In genomic region chr4:39702716-39703115, GRCh38 we compare ENCODE assay signal across 18 cellular contexts. TPM values are rescaled to one million over a fixed set of nuclear protein-coding genes. Genes with fewer than 3 reads are reported as not detected.
DNase-seq lines count a peak whose midpoint lies in the region; TF ChIP-seq lines count a peak whose summit lies in the region.
"Had no signal": no experiment of that assay in that cellular context is flagged by ENCODE, and none has a peak within 500 bp of the region (broad histone marks: within the 10 kb centered on the region; RNA-seq: fewer than 3 reads in every experiment).

No MANE protein-coding gene starts in this region.

- H3K9me3 Mint-ChIP-seq in activated CD4-positive, alpha-beta memory T cell treated with anti-CD3 and anti-CD28 coated beads, Interleukin-2, amount 10 ng/mL, durations not matched to agents 7 days and 5 days = no peaks in the 10 kb centered on the region
- no peaks in the 10 kb centered on the region for H3K9me3 Mint-ChIP-seq in activated CD4-positive, alpha-beta memory T cell treated with anti-CD3 and anti-CD28 coated beads for 36 hours
- H3K9me3 Mint-ChIP-seq in HFFc6 (no peaks in the 10 kb centered on the region), chondrocyte (ENCODE audit: low read depth) (no peaks in the 10 kb centered on the region), progenitor cell of endocrine pancreas (ENCODE audit: low read depth) (no peaks in the 10 kb centered on the region)

- CTCF ChIA-PET in activated CD4-positive, alpha-beta memory T cell treated with anti-CD3 and anti-CD28 coated beads, Interleukin-2, amount 10 ng/mL, durations not matched to agents 7 days and 5 days (lab: Charles Lee) = no interaction called here
- CTCF ChIA-PET in activated CD4-positive, alpha-beta memory T cell treated with anti-CD3 and anti-CD28 coated beads for 36 hours (lab: Charles Lee) = interaction anchor here (1.1 kb wide), 1 partner anchor 179 kb away, joined by 3 read pairs; no protein-coding TSS in a partner anchor

- H3K4me3 Mint-ChIP-seq in activated CD4-positive, alpha-beta memory T cell treated with anti-CD3 and anti-CD28 coated beads, Interleukin-2, amount 10 ng/mL, durations not matched to agents 7 days and 5 days = no peak overlapping the region
- H3K4me3 Mint-ChIP-seq in activated CD4-positive, alpha-beta memory T cell treated with anti-CD3 and anti-CD28 coated beads for 36 hours = no peak overlapping the region
- H3K4me3 Mint-ChIP-seq in HFFc6 (no peak overlapping the region), chondrocyte (ENCODE audit: unreplicated experiment) (no peak overlapping the region), progenitor cell of endocrine pancreas (ENCODE audit: low read depth) (no peak overlapping the region)

- TF ChIP-seq CTCF in HFFc6 (IDR thresholded peaks at IDR 0.05) = no peak
- TF ChIP-seq CTCF in chondrocyte (IDR thresholded peaks at IDR 0.05) = no peak
- no peak for TF ChIP-seq CTCF in progenitor cell of endocrine pancreas (IDR thresholded peaks at IDR 0.05; ENCODE audit: unreplicated experiment)

- intact Hi-C loops in activated CD4-positive, alpha-beta memory T cell treated with anti-CD3 and anti-CD28 coated beads for 36 hours (cut with micrococcal nuclease) = no loop called here

- POLR2A ChIA-PET in activated CD4-positive, alpha-beta memory T cell treated with anti-CD3 and anti-CD28 coated beads, Interleukin-2, amount 10 ng/mL, durations not matched to agents 7 days and 5 days (lab: Charles Lee) = interaction anchor here (0.7 kb wide), 2 partner anchors 108 to 657 kb away, joined by 3 read pairs; no protein-coding TSS in a partner anchor
- POLR2A ChIA-PET in activated CD4-positive, alpha-beta memory T cell treated with anti-CD3 and anti-CD28 coated beads for 36 hours (lab: Charles Lee) = no interaction called here

- peak overlapping the region; percentile 6 for H3K27ac Mint-ChIP-seq in activated CD4-positive, alpha-beta memory T cell treated with anti-CD3 and anti-CD28 coated beads, Interleukin-2, amount 10 ng/mL, durations not matched to agents 7 days and 5 days
- H3K27ac Mint-ChIP-seq in activated CD4-positive, alpha-beta memory T cell treated with anti-CD3 and anti-CD28 coated beads for 36 hours = no peak overlapping the region
- H3K27ac Mint-ChIP-seq in HFFc6 (0 out of 2 replicates have a peak overlapping the region, but pooled peaks have one; percentile 31), chondrocyte (ENCODE audit: unreplicated experiment) (peak overlapping the region; percentile 45), progenitor cell of endocrine pancreas (peak overlapping the region; percentile 41)

- no peak for DNase-seq in activated CD4-positive, alpha-beta memory T cell treated with anti-CD3 and anti-CD28 coated beads, Interleukin-2, amount 10 ng/mL, durations not matched to agents 7 days and 5 days
- no peak for DNase-seq in activated CD4-positive, alpha-beta memory T cell treated with anti-CD3 and anti-CD28 coated beads for 36 hours
- DNase-seq in HFFc6 = no peak
- no peak for DNase-seq in chondrocyte (ENCODE audit: low spot score)
- no peak for DNase-seq in progenitor cell of endocrine pancreas (ENCODE audit: low spot score, unreplicated experiment)
- DNase-seq in stimulated activated CD4-positive, alpha-beta T cell treated with anti-CD3 and anti-CD28 coated beads, Interleukin-2, amount 100 ng/mL, for 48 hours = no peak
- DNase-seq in activated CD4-positive, CD25-positive, alpha-beta regulatory T cell (lab: John Stamatoyannopoulos, UW) = no peak
- DNase-seq: BE2C, DMS53, H7, Kasumi-1, MV-4-11, NCI-H1105, NCI-H1436 treated with DMSO at 0.1 percent for 48 hours, NCI-H1930, NCI-H2107, NCI-H524, NCI-H774 had no signal

- no peaks in the 10 kb centered on the region for H3K27me3 Mint-ChIP-seq in activated CD4-positive, alpha-beta memory T cell treated with anti-CD3 and anti-CD28 coated beads, Interleukin-2, amount 10 ng/mL, durations not matched to agents 7 days and 5 days
- no peaks in the 10 kb centered on the region for H3K27me3 Mint-ChIP-seq in activated CD4-positive, alpha-beta memory T cell treated with anti-CD3 and anti-CD28 coated beads for 36 hours
- H3K27me3 Mint-ChIP-seq in HFFc6 (ENCODE audit: insufficient read depth) (peaks cover 3% of the 10 kb centered on the region; the same call in 1 of the 2 replicates), chondrocyte (ENCODE audit: low read depth) (no peaks in the 10 kb centered on the region), progenitor cell of endocrine pancreas (no peaks in the 10 kb centered on the region)

- peaks cover 34% of the 10 kb centered on the region for H3K4me1 Mint-ChIP-seq in activated CD4-positive, alpha-beta memory T cell treated with anti-CD3 and anti-CD28 coated beads, Interleukin-2, amount 10 ng/mL, durations not matched to agents 7 days and 5 days
- peaks cover 39% of the 10 kb centered on the region for H3K4me1 Mint-ChIP-seq in activated CD4-positive, alpha-beta memory T cell treated with anti-CD3 and anti-CD28 coated beads for 36 hours (ENCODE audit: low read depth)
- H3K4me1 Mint-ChIP-seq in HFFc6 (ENCODE audit: low read depth) (peaks cover 35% of the 10 kb centered on the region), chondrocyte (ENCODE audit: low read depth) (peaks cover 44% of the 10 kb centered on the region), progenitor cell of endocrine pancreas (ENCODE audit: low read depth) (peaks cover 20% of the 10 kb centered on the region)

- peaks cover 42% of the 10 kb centered on the region for H3K36me3 Mint-ChIP-seq in activated CD4-positive, alpha-beta memory T cell treated with anti-CD3 and anti-CD28 coated beads, Interleukin-2, amount 10 ng/mL, durations not matched to agents 7 days and 5 days (ENCODE audit: low read depth)
- peaks cover 9% of the 10 kb centered on the region for H3K36me3 Mint-ChIP-seq in activated CD4-positive, alpha-beta memory T cell treated with anti-CD3 and anti-CD28 coated beads for 36 hours
- H3K36me3 Mint-ChIP-seq in HFFc6 (ENCODE audit: low read depth) (peaks cover 24% of the 10 kb centered on the region), chondrocyte (ENCODE audit: low read depth) (no peaks in the 10 kb centered on the region), progenitor cell of endocrine pancreas (ENCODE audit: insufficient read depth) (peaks cover 9% of the 10 kb centered on the region)

RNA-seq across cellular contexts. Expression of gene UBE2K, which starts 4.8 kb away (rescaled TPM):
- total RNA-seq in activated CD4-positive, alpha-beta memory T cell treated with anti-CD3 and anti-CD28 coated beads, Interleukin-2, amount 10 ng/mL, durations not matched to agents 7 days and 5 days = 10 to 100 TPM; 82.3 to 86.5 TPM
- 10 to 100 TPM; 81.4 to 83.5 TPM for total RNA-seq in activated CD4-positive, alpha-beta memory T cell treated with anti-CD3 and anti-CD28 coated beads for 36 hours
- 100 to 1,000 TPM in 2 of 6 experiments, 10 to 100 TPM in 4; 84.8 to 104 (median 90.6) TPM for total RNA-seq in HFFc6 (2021; fragmentation: NEBNext Ultra II Directional; extraction: Animal tissue kit (Norgen Biotek cat#: 25700))
- 73.7 to 87.5 TPM (median 84.4 TPM) in 3 replicates for total RNA-seq in chondrocyte
- total RNA-seq in progenitor cell of endocrine pancreas = 105 and 110 TPM in 2 replicates
